ENCODE assay signal across 22 cellular contexts in genomic region chr1:18062180-18062579, GRCh38. TPM values are rescaled to one million over a fixed set of nuclear protein-coding genes. Genes with fewer than 3 reads are reported as not detected.
"Had no signal": no experiment of that assay in that cellular context is flagged by ENCODE, and none has a peak within 500 bp of the region (broad histone marks: within the 10 kb centered on the region; RNA-seq: fewer than 3 reads in every experiment).

No MANE protein-coding gene starts in this region.

- H3K36me3 ChIP-seq: cardiac muscle cell, esophagus squamous epithelium, lower lobe of right lung, neutrophil, tibial artery had no signal

- DNase-seq: activated CD4-positive, alpha-beta memory T cell treated with anti-CD3 and anti-CD28 coated beads for 36 hours; activated CD4-positive, alpha-beta T cell treated with anti-CD3 and anti-CD28 coated beads for 1 hour; activated effector memory CD4-positive, alpha-beta T cell treated with anti-CD3 and anti-CD28 coated beads, Interleukin-2, amount 50 U/mL, for 16 hours; activated T-cell treated with anti-CD3 and anti-CD28 coated beads, Interleukin-2, amount 50 U/mL, for 4 hours; esophagus squamous epithelium; hippocampal formation; lower lobe of right lung; midbrain; stimulated activated CD4-positive, alpha-beta T cell treated with anti-CD3 and anti-CD28 coated beads, Interleukin-4, amount 100 ng/mL, for 1 hour; stimulated activated naive B cell treated with anti-CD40 and anti-IgM and Interleukin-4, amounts not matched to agents 10 μg/mL and 1 μg/mL and 100 μg/mL, for 72 hours; T-cell; T-helper 9 cell; tibial artery had no signal

- H3K27ac ChIP-seq: cardiac muscle cell, esophagus squamous epithelium, lower lobe of right lung, neutrophil, parathyroid adenoma, tibial artery had no signal

- H2AFZ ChIP-seq: parathyroid adenoma had no signal

- FAIRE-seq: urothelium cell line had no signal

- H3K9ac ChIP-seq: parathyroid adenoma had no signal

- H3K4me3 ChIP-seq: cardiac muscle cell, esophagus squamous epithelium, lower lobe of right lung, tibial artery had no signal

- H3K9me3 ChIP-seq: esophagus squamous epithelium, lower lobe of right lung, tibial artery had no signal

- H3K79me2 ChIP-seq: parathyroid adenoma had no signal

- H3K4me1 ChIP-seq: esophagus squamous epithelium, lower lobe of right lung, parathyroid adenoma, tibial artery had no signal

- ATAC-seq: activated naive CD4-positive, alpha-beta T cell treated with anti-CD3 and anti-CD28 coated beads, Interleukin-2, amount 50 U/mL, for 72 hours; activated T-cell treated with anti-CD3 and anti-CD28 coated beads, Interleukin-2, amount 50 U/mL, for 4 hours; lower lobe of right lung; stimulated activated naive B cell treated with anti-CD40 and anti-IgM and Interleukin-4, amounts not matched to agents 10 μg/mL and 1 μg/mL and 100 μg/mL, for 72 hours; T-cell had no signal

RNA-seq across cellular contexts. Expression of gene IGSF21, which starts 45.4 kb away (rescaled TPM):
- total RNA-seq: activated CD4-positive, alpha-beta memory T cell treated with anti-CD3 and anti-CD28 coated beads for 36 hours; activated naive CD4-positive, alpha-beta T cell treated with anti-CD3 and anti-CD28 coated beads, Interleukin-2, amount 50 U/mL, for 72 hours; activated T-cell treated with anti-CD3 and anti-CD28 coated beads, Interleukin-2, amount 50 U/mL, for 4 hours; fibroblast of villous mesenchyme; glomerular endothelial cell; myocyte; renal cortical epithelial cell; T-cell had no signal
- polyA plus RNA-seq: cardiac muscle cell had no signal
